ENCODE assay signal across 2 cellular contexts in the genomic region with DNA sequence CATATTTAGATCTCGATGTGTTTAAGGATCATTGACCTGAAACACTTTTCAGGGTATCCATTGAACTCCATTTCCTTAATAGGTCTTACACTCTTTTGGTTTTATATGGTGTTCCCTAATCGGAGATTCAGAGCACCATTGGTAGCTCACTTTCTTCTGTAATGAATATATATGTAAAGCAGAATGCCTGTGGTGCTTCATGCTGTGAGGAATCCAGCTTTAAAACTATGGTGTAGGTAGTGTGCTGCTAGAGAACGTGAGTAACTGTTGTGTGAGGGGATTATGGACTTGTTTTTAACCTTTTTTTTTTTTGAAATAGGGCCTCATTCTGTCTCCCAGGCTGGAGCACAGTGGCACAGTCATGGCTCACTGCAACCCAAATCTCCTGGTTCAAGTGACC.
TF ChIP-seq lines count a peak whose summit lies in the region.

No MANE protein-coding gene starts in this region.

TF ChIP-seq in GM23338, 12 proteins besides CTCF, POLR2A, EP300 and RAD21 (continues in another document):
- no peak for TF ChIP-seq EZH2phosphoT487 (IDR thresholded peaks at IDR 0.05; ENCODE audit: unreplicated experiment)
- TF ChIP-seq POLR2AphosphoS5 (IDR thresholded peaks at IDR 0.05; ENCODE audit: low read depth), result no peak
- TF ChIP-seq, protein P1, sequence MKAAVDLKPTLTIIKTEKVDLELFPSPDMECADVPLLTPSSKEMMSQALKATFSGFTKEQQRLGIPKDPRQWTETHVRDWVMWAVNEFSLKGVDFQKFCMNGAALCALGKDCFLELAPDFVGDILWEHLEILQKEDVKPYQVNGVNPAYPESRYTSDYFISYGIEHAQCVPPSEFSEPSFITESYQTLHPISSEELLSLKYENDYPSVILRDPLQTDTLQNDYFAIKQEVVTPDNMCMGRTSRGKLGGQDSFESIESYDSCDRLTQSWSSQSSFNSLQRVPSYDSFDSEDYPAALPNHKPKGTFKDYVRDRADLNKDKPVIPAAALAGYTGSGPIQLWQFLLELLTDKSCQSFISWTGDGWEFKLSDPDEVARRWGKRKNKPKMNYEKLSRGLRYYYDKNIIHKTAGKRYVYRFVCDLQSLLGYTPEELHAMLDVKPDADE (IDR thresholded peaks at IDR 0.05), result no peak
- TF ChIP-seq JUNB (IDR thresholded peaks at IDR 0.05; ENCODE audit: unreplicated experiment), result no peak
- TF ChIP-seq NANOG (IDR thresholded peaks at IDR 0.05; ENCODE audit: borderline replicate concordance), result no peak
- TF ChIP-seq EZH2 (IDR thresholded peaks at IDR 0.05; ENCODE audit: low read depth, unreplicated experiment), result no peak
- TF ChIP-seq, protein P2, sequence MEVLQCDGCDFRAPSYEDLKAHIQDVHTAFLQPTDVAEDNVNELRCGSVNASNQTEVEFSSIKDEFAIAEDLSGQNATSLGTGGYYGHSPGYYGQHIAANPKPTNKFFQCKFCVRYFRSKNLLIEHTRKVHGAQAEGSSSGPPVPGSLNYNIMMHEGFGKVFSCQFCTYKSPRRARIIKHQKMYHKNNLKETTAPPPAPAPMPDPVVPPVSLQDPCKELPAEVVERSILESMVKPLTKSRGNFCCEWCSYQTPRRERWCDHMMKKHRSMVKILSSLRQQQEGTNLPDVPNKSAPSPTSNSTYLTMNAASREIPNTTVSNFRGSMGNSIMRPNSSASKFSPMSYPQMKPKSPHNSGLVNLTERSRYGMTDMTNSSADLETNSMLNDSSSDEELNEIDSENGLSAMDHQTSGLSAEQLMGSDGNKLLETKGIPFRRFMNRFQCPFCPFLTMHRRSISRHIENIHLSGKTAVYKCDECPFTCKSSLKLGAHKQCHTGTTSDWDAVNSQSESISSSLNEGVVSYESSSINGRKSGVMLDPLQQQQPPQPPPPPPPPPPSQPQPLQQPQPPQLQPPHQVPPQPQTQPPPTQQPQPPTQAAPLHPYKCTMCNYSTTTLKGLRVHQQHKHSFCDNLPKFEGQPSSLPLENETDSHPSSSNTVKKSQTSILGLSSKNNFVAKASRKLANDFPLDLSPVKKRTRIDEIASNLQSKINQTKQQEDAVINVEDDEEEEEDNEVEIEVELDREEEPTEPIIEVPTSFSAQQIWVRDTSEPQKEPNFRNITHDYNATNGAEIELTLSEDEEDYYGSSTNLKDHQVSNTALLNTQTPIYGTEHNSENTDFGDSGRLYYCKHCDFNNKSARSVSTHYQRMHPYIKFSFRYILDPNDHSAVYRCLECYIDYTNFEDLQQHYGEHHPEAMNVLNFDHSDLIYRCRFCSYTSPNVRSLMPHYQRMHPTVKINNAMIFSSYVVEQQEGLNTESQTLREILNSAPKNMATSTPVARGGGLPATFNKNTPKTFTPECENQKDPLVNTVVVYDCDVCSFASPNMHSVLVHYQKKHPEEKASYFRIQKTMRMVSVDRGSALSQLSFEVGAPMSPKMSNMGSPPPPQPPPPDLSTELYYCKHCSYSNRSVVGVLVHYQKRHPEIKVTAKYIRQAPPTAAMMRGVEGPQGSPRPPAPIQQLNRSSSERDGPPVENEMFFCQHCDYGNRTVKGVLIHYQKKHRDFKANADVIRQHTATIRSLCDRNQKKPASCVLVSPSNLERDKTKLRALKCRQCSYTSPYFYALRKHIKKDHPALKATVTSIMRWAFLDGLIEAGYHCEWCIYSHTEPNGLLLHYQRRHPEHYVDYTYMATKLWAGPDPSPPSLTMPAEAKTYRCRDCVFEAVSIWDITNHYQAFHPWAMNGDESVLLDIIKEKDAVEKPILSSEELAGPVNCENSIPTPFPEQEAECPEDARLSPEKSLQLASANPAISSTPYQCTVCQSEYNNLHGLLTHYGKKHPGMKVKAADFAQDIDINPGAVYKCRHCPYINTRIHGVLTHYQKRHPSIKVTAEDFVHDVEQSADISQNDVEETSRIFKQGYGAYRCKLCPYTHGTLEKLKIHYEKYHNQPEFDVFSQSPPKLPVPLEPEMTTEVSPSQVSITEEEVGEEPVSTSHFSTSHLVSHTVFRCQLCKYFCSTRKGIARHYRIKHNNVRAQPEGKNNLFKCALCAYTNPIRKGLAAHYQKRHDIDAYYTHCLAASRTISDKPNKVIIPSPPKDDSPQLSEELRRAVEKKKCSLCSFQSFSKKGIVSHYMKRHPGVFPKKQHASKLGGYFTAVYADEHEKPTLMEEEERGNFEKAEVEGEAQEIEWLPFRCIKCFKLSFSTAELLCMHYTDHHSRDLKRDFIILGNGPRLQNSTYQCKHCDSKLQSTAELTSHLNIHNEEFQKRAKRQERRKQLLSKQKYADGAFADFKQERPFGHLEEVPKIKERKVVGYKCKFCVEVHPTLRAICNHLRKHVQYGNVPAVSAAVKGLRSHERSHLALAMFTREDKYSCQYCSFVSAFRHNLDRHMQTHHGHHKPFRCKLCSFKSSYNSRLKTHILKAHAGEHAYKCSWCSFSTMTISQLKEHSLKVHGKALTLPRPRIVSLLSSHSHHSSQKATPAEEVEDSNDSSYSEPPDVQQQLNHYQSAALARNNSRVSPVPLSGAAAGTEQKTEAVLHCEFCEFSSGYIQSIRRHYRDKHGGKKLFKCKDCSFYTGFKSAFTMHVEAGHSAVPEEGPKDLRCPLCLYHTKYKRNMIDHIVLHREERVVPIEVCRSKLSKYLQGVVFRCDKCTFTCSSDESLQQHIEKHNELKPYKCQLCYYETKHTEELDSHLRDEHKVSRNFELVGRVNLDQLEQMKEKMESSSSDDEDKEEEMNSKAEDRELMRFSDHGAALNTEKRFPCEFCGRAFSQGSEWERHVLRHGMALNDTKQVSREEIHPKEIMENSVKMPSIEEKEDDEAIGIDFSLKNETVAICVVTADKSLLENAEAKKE (CRISPR knock-in tag; IDR thresholded peaks at IDR 0.05), result no peak; the same call in 1 of the 2 replicates
- TF ChIP-seq, protein P3, sequence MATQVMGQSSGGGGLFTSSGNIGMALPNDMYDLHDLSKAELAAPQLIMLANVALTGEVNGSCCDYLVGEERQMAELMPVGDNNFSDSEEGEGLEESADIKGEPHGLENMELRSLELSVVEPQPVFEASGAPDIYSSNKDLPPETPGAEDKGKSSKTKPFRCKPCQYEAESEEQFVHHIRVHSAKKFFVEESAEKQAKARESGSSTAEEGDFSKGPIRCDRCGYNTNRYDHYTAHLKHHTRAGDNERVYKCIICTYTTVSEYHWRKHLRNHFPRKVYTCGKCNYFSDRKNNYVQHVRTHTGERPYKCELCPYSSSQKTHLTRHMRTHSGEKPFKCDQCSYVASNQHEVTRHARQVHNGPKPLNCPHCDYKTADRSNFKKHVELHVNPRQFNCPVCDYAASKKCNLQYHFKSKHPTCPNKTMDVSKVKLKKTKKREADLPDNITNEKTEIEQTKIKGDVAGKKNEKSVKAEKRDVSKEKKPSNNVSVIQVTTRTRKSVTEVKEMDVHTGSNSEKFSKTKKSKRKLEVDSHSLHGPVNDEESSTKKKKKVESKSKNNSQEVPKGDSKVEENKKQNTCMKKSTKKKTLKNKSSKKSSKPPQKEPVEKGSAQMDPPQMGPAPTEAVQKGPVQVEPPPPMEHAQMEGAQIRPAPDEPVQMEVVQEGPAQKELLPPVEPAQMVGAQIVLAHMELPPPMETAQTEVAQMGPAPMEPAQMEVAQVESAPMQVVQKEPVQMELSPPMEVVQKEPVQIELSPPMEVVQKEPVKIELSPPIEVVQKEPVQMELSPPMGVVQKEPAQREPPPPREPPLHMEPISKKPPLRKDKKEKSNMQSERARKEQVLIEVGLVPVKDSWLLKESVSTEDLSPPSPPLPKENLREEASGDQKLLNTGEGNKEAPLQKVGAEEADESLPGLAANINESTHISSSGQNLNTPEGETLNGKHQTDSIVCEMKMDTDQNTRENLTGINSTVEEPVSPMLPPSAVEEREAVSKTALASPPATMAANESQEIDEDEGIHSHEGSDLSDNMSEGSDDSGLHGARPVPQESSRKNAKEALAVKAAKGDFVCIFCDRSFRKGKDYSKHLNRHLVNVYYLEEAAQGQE (IDR thresholded peaks at IDR 0.05; ENCODE audit: unreplicated experiment), result no peak
- TF ChIP-seq ZNF114 (CRISPR knock-in tag; IDR thresholded peaks at IDR 0.05), result no peak
- no peak for TF ChIP-seq ZNF331 (CRISPR knock-in tag; IDR thresholded peaks at IDR 0.05; ENCODE audit: low read depth)

TF ChIP-seq in H1, 55 proteins besides CTCF, POLR2A, EP300 and RAD21:
- TF ChIP-seq CEBPB (IDR thresholded peaks at IDR 0.05; ENCODE audit: low read depth, low read length) (no peak), EGR1 (IDR thresholded peaks at IDR 0.05; ENCODE audit: borderline replicate concordance, low read depth, low read length) (no peak), CREB1 (IDR thresholded peaks at IDR 0.05) (no peak), BACH1 (IDR thresholded peaks at IDR 0.05; ENCODE audit: low read length) (no peak), MAX (IDR thresholded peaks at IDR 0.05) (no peak), BRCA1 (IDR thresholded peaks at IDR 0.05; ENCODE audit: low read depth, low read length) (no peak), TBP (IDR thresholded peaks at IDR 0.05; ENCODE audit: low read depth, low read length) (no peak), SP1 (IDR thresholded peaks at IDR 0.05; ENCODE audit: low read depth, low read length) (no peak), CBX8 (IDR thresholded peaks at IDR 0.05; ENCODE audit: borderline replicate concordance, low read depth, low read length) (no peak), JUND (IDR thresholded peaks at IDR 0.05; ENCODE audit: low read length) (no peak), BCL11A (IDR thresholded peaks at IDR 0.05; ENCODE audit: low read depth in 2 of 2, low read length in 2 of 2) (no peak)
- TF ChIP-seq, protein P4, sequence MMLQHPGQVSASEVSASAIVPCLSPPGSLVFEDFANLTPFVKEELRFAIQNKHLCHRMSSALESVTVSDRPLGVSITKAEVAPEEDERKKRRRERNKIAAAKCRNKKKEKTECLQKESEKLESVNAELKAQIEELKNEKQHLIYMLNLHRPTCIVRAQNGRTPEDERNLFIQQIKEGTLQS (IDR thresholded peaks at IDR 0.05; ENCODE audit: insufficient read depth, low read depth, low read length), result no peak
